Comparison of ENCODE assay signal across 12 cellular contexts in genomic region chr2:33488178-33488690, GRCh38. TPM values are rescaled to one million over a fixed set of nuclear protein-coding genes. Genes with fewer than 3 reads are reported as not detected.
A peak's percentile ranks its signal among the peaks of the same experiment; 100 is the strongest.
DNase-seq lines count a peak whose midpoint lies in the region; ATAC-seq lines count a peak whose summit lies in the region.
"Had no signal": no experiment of that assay in that cellular context is flagged by ENCODE, and none has a peak within 500 bp of the region (broad histone marks: within the 10 kb centered on the region; RNA-seq: fewer than 3 reads in every experiment).

No MANE protein-coding gene starts in this region.

- no peaks in the 10 kb centered on the region for H3K36me3 ChIP-seq in effector memory CD4-positive, alpha-beta T cell (ENCODE audit: control insufficient read depth, insufficient read depth, low read length)

- peaks cover 45% of the 10 kb centered on the region for H3K4me1 Mint-ChIP-seq in activated CD8-positive, alpha-beta memory T cell treated with anti-CD3 and anti-CD28 coated beads, Interleukin-2, amount 10 ng/mL, durations not matched to agents 7 days and 5 days
- peaks cover 81% of the 10 kb centered on the region for H3K4me1 Mint-ChIP-seq in stimulated activated memory B cell treated with anti-CD40 and anti-IgM and Interleukin-4, amounts not matched to agents 10 μg/mL and 1 μg/mL and 100 μg/mL, for 72 hours

- H3K4me1 ChIP-seq in effector memory CD4-positive, alpha-beta T cell (ENCODE audit: control insufficient read depth, insufficient read depth, low read length, poor library complexity, severe bottlenecking): no peaks in the 10 kb centered on the region

- no peaks in the 10 kb centered on the region for H3K9me3 ChIP-seq in effector memory CD4-positive, alpha-beta T cell (ENCODE audit: control insufficient read depth, low read length)

- H3K36me3 Mint-ChIP-seq in activated CD8-positive, alpha-beta memory T cell treated with anti-CD3 and anti-CD28 coated beads, Interleukin-2, amount 10 ng/mL, durations not matched to agents 7 days and 5 days: peaks cover 55% of the 10 kb centered on the region
- peaks cover 33% of the 10 kb centered on the region for H3K36me3 Mint-ChIP-seq in stimulated activated memory B cell treated with anti-CD40 and anti-IgM and Interleukin-4, amounts not matched to agents 10 μg/mL and 1 μg/mL and 100 μg/mL, for 72 hours

- ATAC-seq in activated CD8-positive, alpha-beta memory T cell treated with anti-CD3 and anti-CD28 coated beads, Interleukin-2, amount 10 ng/mL, durations not matched to agents 7 days and 5 days: peak; percentile 67
- ATAC-seq in GM21786 (IDR thresholded peaks at IDR 0.05; ENCODE audit: unreplicated experiment) (peak; percentile 32), HG03280 (IDR thresholded peaks at IDR 0.05; ENCODE audit: unreplicated experiment) (peak; percentile 37)
- peak; percentile 42 for ATAC-seq in stimulated activated memory B cell treated with anti-CD40 and anti-IgM and Interleukin-4, amounts not matched to agents 10 μg/mL and 1 μg/mL and 100 μg/mL, for 72 hours
- ATAC-seq: PC-3 had no signal

- no peak overlapping the region for H3K27ac ChIP-seq in effector memory CD4-positive, alpha-beta T cell (ENCODE audit: insufficient read depth, low read length, poor library complexity, severe bottlenecking)

- peaks cover 8% of the 10 kb centered on the region for H3K9me3 Mint-ChIP-seq in activated CD8-positive, alpha-beta memory T cell treated with anti-CD3 and anti-CD28 coated beads, Interleukin-2, amount 10 ng/mL, durations not matched to agents 7 days and 5 days (ENCODE audit: low read depth)
- peaks cover 2% of the 10 kb centered on the region for H3K9me3 Mint-ChIP-seq in stimulated activated memory B cell treated with anti-CD40 and anti-IgM and Interleukin-4, amounts not matched to agents 10 μg/mL and 1 μg/mL and 100 μg/mL, for 72 hours

- peak overlapping the region; percentile 52 for H3K4me3 Mint-ChIP-seq in activated CD8-positive, alpha-beta memory T cell treated with anti-CD3 and anti-CD28 coated beads, Interleukin-2, amount 10 ng/mL, durations not matched to agents 7 days and 5 days
- peak overlapping the region; percentile 63 for H3K4me3 Mint-ChIP-seq in stimulated activated memory B cell treated with anti-CD40 and anti-IgM and Interleukin-4, amounts not matched to agents 10 μg/mL and 1 μg/mL and 100 μg/mL, for 72 hours

- DNase-seq in activated CD8-positive, alpha-beta memory T cell treated with anti-CD3 and anti-CD28 coated beads, Interleukin-2, amount 10 ng/mL, durations not matched to agents 7 days and 5 days: no peak
- no peak for DNase-seq in activated CD8-positive, alpha-beta memory T cell treated with anti-CD3 and anti-CD28 coated beads, Interleukin-2, amount 50 U/mL, for 4 hours
- DNase-seq in nucleus accumbens (lab: John Stamatoyannopoulos, UW) (no peak), pons (ENCODE audit: low spot score) (no peak)
- no peak for DNase-seq in effector memory CD4-positive, alpha-beta T cell
- DNase-seq: activated naive CD4-positive, alpha-beta T cell treated with Interleukin-2 at 50 U/mL for 16 hours; dorsolateral prefrontal cortex; PC-3 had no signal

- no peaks in the 10 kb centered on the region for H3K27me3 ChIP-seq in effector memory CD4-positive, alpha-beta T cell (replicated peaks; ENCODE audit: control insufficient read depth, insufficient read depth, low read length, poor library complexity, severe bottlenecking)
- H3K27me3 ChIP-seq: dorsolateral prefrontal cortex had no signal

- no peaks in the 10 kb centered on the region for H3K27me3 Mint-ChIP-seq in activated CD8-positive, alpha-beta memory T cell treated with anti-CD3 and anti-CD28 coated beads, Interleukin-2, amount 10 ng/mL, durations not matched to agents 7 days and 5 days
- no peaks in the 10 kb centered on the region for H3K27me3 Mint-ChIP-seq in stimulated activated memory B cell treated with anti-CD40 and anti-IgM and Interleukin-4, amounts not matched to agents 10 μg/mL and 1 μg/mL and 100 μg/mL, for 72 hours

- H3K4me3 ChIP-seq in effector memory CD4-positive, alpha-beta T cell (ENCODE audit: insufficient read depth, low read depth, low read length, poor library complexity, severe bottlenecking): no peak overlapping the region
- H3K4me3 ChIP-seq: dorsolateral prefrontal cortex, skin epidermis had no signal

- CTCF ChIA-PET in activated CD8-positive, alpha-beta memory T cell treated with anti-CD3 and anti-CD28 coated beads, Interleukin-2, amount 10 ng/mL, durations not matched to agents 7 days and 5 days (lab: Charles Lee): interaction anchor here (1.2 to 1.6 kb wide), 2 partner anchors 12 to 111 kb away, joined by 3 to 7 read pairs; partner anchors contain the start of genes FAM98A and RASGRP3

- peak overlapping the region; percentile 86 for H3K27ac Mint-ChIP-seq in activated CD8-positive, alpha-beta memory T cell treated with anti-CD3 and anti-CD28 coated beads, Interleukin-2, amount 10 ng/mL, durations not matched to agents 7 days and 5 days
- H3K27ac Mint-ChIP-seq in stimulated activated memory B cell treated with anti-CD40 and anti-IgM and Interleukin-4, amounts not matched to agents 10 μg/mL and 1 μg/mL and 100 μg/mL, for 72 hours: peak overlapping the region; percentile 100

RNA-seq across cellular contexts. Expression of gene RASGRP3, which starts 11.8 kb away (rescaled TPM):
- 10 to 100 TPM; 15.2 to 22.9 TPM for total RNA-seq in activated CD8-positive, alpha-beta memory T cell treated with anti-CD3 and anti-CD28 coated beads, Interleukin-2, amount 10 ng/mL, durations not matched to agents 7 days and 5 days
